Comparison of ENCODE assay signal across 18 cellular contexts in the genomic region with DNA sequence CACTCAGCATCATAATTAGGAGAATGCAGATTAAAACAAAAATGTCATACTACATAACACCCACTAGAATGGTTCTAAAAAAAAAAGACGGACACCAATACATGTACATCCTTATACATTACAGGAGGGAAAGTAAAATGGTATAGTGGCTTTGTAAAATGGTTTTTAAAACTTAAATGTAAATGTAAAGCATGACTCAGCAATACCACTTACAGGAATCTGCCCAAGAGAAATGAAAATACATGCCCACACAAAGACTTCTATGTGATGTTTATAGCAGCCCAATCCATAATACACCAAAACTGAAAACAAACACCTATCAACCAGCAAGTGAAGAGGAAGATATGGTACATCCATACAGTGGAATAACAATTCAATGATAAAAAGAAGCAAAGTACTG.
"Had no signal": no experiment of that assay in that cellular context is flagged by ENCODE, and none has a peak within 500 bp of the region (broad histone marks: within the 10 kb centered on the region; RNA-seq: fewer than 3 reads in every experiment).

No MANE protein-coding gene starts in this region.

- H3K4me3 Mint-ChIP-seq: activated CD8-positive, alpha-beta T cell treated with anti-CD3 and anti-CD28 coated beads for 36 hours; activated T-cell treated with anti-CD3 and anti-CD28 coated beads, Interleukin-2, amount 50 U/mL, for 72 hours; stimulated activated effector memory CD8-positive, alpha-beta T cell treated with anti-CD3 and anti-CD28 coated beads, Interleukin-12 subunit alpha, Interleukin-12 subunit beta, amount 100 ng/mL, for 72 hours had no signal

- H3K36me3 Mint-ChIP-seq: stimulated activated effector memory CD8-positive, alpha-beta T cell treated with anti-CD3 and anti-CD28 coated beads, Interleukin-12 subunit alpha, Interleukin-12 subunit beta, amount 100 ng/mL, for 72 hours had no signal

- H3K27me3 Mint-ChIP-seq: activated CD8-positive, alpha-beta T cell treated with anti-CD3 and anti-CD28 coated beads for 36 hours had no signal

- H3K9me3 Mint-ChIP-seq: stimulated activated effector memory CD8-positive, alpha-beta T cell treated with anti-CD3 and anti-CD28 coated beads, Interleukin-12 subunit alpha, Interleukin-12 subunit beta, amount 100 ng/mL, for 72 hours had no signal

- H3K27ac Mint-ChIP-seq: activated CD8-positive, alpha-beta T cell treated with anti-CD3 and anti-CD28 coated beads for 36 hours; activated T-cell treated with anti-CD3 and anti-CD28 coated beads, Interleukin-2, amount 50 U/mL, for 72 hours; stimulated activated effector memory CD8-positive, alpha-beta T cell treated with anti-CD3 and anti-CD28 coated beads, Interleukin-12 subunit alpha, Interleukin-12 subunit beta, amount 100 ng/mL, for 72 hours had no signal

- H3K4me1 ChIP-seq: heart left ventricle, left lung, pancreas had no signal

- ATAC-seq: activated CD8-positive, alpha-beta T cell treated with anti-CD3 and anti-CD28 coated beads for 36 hours; activated T-cell treated with anti-CD3 and anti-CD28 coated beads, Interleukin-2, amount 50 U/mL, for 72 hours; heart left ventricle; left lung; pancreas; stimulated activated effector memory CD8-positive, alpha-beta T cell treated with anti-CD3 and anti-CD28 coated beads, Interleukin-12 subunit alpha, Interleukin-12 subunit beta, amount 100 ng/mL, for 72 hours had no signal

- FAIRE-seq: astrocyte, colon, islet of Langerhans, pancreas, small intestine had no signal

- H3K27ac ChIP-seq: cardiac muscle cell, heart left ventricle, left lung, pancreas, transverse colon, VCaP had no signal

- H3K4me3 ChIP-seq: cardiac muscle cell, heart left ventricle, left lung, pancreas, transverse colon had no signal

- H3K36me3 ChIP-seq: cardiac muscle cell, heart left ventricle, left lung, pancreas, transverse colon had no signal

- H3K9me3 ChIP-seq: heart left ventricle, left lung, pancreas, transverse colon had no signal

- H3K27me3 ChIP-seq: cardiac muscle cell, heart left ventricle, left lung, pancreas, transverse colon had no signal

- DNase-seq: activated CD4-positive, alpha-beta T cell treated with anti-CD3 and anti-CD28 coated beads for 4 hours; activated CD8-positive, alpha-beta memory T cell treated with anti-CD3 and anti-CD28 coated beads, Interleukin-2, amount 50 U/mL, for 4 hours; activated CD8-positive, alpha-beta T cell treated with anti-CD3 and anti-CD28 coated beads for 36 hours; activated T-cell treated with anti-CD3 and anti-CD28 coated beads, Interleukin-2, amount 50 U/mL, for 72 hours; foreskin melanocyte; heart left ventricle; left lung; mesenchymal stem cell; pancreas; small intestine; substantia nigra; transverse colon had no signal
